19 cellular contexts compared by ENCODE assay signal in the genomic region with DNA sequence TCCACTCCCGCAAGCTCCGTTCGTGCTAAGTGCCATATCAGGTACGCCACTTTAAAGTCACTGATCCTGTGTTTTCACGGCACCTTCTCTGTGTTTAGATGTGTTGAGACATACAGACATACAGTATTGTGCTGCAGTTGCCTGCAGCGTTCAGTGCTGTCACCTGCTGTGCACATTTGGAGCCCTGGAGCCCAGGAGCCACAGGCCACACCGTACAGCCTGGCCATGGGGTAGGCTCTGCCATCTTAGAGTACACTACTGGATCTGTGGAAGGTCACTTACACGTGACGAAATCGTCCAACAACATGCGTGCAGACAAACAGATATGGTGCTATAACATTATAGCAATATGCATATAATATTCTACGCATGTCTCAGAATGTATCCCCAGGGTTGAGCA.
"Had no signal": no experiment of that assay in that cellular context is flagged by ENCODE, and none has a peak within 500 bp of the region (broad histone marks: within the 10 kb centered on the region; RNA-seq: fewer than 3 reads in every experiment).

No MANE protein-coding gene starts in this region.

- H3K27ac Mint-ChIP-seq: memory B cell; natural killer cell treated with Interleukin-12 subunit alpha and Interleukin-12 subunit beta and Interleukin-15 and Interleukin-18, amount 100 ng/mL, for 72 hours; neural progenitor cell had no signal

- H3K4me3 ChIP-seq: gastrocnemius medialis, heart right ventricle, left lung, lower lobe of right lung, neural progenitor cell, right atrium auricular region had no signal

- ATAC-seq: esophagus mucosa, gastrocnemius medialis, heart right ventricle, left lung, lower lobe of right lung had no signal

- FAIRE-seq: endometrium, islet of Langerhans, small intestine had no signal

- H3K4me1 Mint-ChIP-seq: memory B cell, neural progenitor cell had no signal

- H3K9me3 Mint-ChIP-seq: natural killer cell treated with Interleukin-12 subunit alpha and Interleukin-12 subunit beta and Interleukin-15 and Interleukin-18, amount 100 ng/mL, for 72 hours had no signal

- H3K9ac ChIP-seq: neural progenitor cell had no signal

- H3K4me2 ChIP-seq: neural progenitor cell had no signal

- H3K27me3 ChIP-seq: left lung, neural progenitor cell, right atrium auricular region had no signal

- H3K4me1 ChIP-seq: gastrocnemius medialis, heart right ventricle, left lung, lower lobe of right lung, neural progenitor cell, right atrium auricular region had no signal

- H2AFZ ChIP-seq: neural progenitor cell had no signal

- H3K36me3 ChIP-seq: gastrocnemius medialis, heart right ventricle, left lung, lower lobe of right lung, neural progenitor cell, right atrium auricular region had no signal

- H3K4me3 Mint-ChIP-seq: memory B cell; natural killer cell treated with Interleukin-12 subunit alpha and Interleukin-12 subunit beta and Interleukin-15 and Interleukin-18, amount 100 ng/mL, for 72 hours; neural progenitor cell had no signal

- DNase-seq: effector memory CD4-positive, alpha-beta T cell; gastrocnemius medialis; heart right ventricle; hypothalamus; left lung; lower lobe of right lung; midbrain; occipital lobe; small intestine; stimulated activated CD4-positive, alpha-beta T cell treated with anti-CD3 and anti-CD28 coated beads, Interleukin-12 subunit alpha, Interleukin-12 subunit beta, amount 100 ng/mL, for 4 hours; stimulated activated naive CD4-positive, alpha-beta T cell; trophoblast cell had no signal

- H3K27ac ChIP-seq: gastrocnemius medialis, heart right ventricle, left lung, lower lobe of right lung, neural progenitor cell, right atrium auricular region had no signal
